8 cellular contexts compared by ENCODE assay signal in the genomic region with DNA sequence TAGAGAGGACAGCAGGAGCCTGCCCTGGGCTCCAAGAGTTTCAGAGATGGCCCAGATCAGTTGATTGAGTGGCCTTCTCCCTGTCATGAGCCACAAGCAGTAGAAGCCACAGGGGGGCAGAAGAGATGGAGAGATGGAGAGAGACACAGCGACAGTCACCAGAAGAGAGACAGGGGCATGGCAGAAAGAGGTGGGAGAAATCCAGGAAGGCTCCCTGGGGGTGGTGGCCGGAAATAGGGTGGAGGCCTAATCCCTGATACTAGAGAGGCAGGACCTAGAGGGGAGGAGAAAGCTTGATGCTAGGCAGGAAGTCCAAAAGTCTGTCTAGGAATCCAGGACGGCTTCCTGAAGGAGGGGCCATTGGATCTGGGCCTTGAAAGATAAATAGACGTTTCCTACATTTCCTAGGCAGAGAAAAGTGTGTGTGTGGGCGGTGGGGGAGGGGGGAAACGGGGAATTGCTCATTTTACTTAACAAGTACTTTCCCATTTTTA. TPM values are rescaled to one million over a fixed set of nuclear protein-coding genes. Genes with fewer than 3 reads are reported as not detected.
A peak's percentile ranks its signal among the peaks of the same experiment; 100 is the strongest.
DNase-seq lines count a peak whose midpoint lies in the region; ATAC-seq and TF ChIP-seq lines count a peak whose summit lies in the region.

No MANE protein-coding gene starts in this region.

- H3K4me3 Mint-ChIP-seq in immature natural killer cell: no peak overlapping the region

- DNase-seq in GM12864 (ENCODE audit: low read depth): no peak
- DNase-seq in NCI-H82 treated with DMSO at 0.1 percent for 48 hours (lab: John Stamatoyannopoulos, UW; ENCODE audit: unreplicated experiment): peak; percentile 27
- DNase-seq in activated naive CD4-positive, alpha-beta T cell treated with anti-CD3 and anti-CD28 coated beads, Interleukin-2, amount 50 U/mL, for 16 hours: peak; percentile 52
- peak; percentile 40 to 56 (median 46) for DNase-seq in immature natural killer cell
- peak; percentile 35 for DNase-seq in stimulated activated naive CD4-positive, alpha-beta T cell treated with Interleukin-2 at 50 U/mL for 16 hours (lab: John Stamatoyannopoulos, UW)
- DNase-seq in DMS79 (lab: John Stamatoyannopoulos, UW): no peak

- ATAC-seq in HG03175 (IDR thresholded peaks at IDR 0.05; ENCODE audit: unreplicated experiment) (no peak), HG03025 (IDR thresholded peaks at IDR 0.05; ENCODE audit: low FRiP score, unreplicated experiment) (no peak)

- H3K4me3 ChIP-seq in GM12864 (ENCODE audit: low read depth, low read length): no peak overlapping the region

- peaks cover 15 to 19% of the 10 kb centered on the region in 2 donors for H3K4me1 Mint-ChIP-seq in immature natural killer cell

- H3K27ac Mint-ChIP-seq in immature natural killer cell: peak overlapping the region in 2 of 6 donors; percentile 51

- no peaks in the 10 kb centered on the region for H3K9me3 Mint-ChIP-seq in immature natural killer cell

- TF ChIP-seq CTCF in GM12864 (IDR thresholded peaks at IDR 0.05; ENCODE audit: low read depth, low read length, missing control alignments): peak; percentile 56

- no peaks in the 10 kb centered on the region for H3K36me3 Mint-ChIP-seq in immature natural killer cell

- peaks cover 3 to 7% (median 4%) of the 10 kb centered on the region in 3 donors for H3K27me3 Mint-ChIP-seq in immature natural killer cell (ENCODE audit: low read depth in 3 of 3)

RNA-seq across cellular contexts. Expression of a gene that starts 9.6 kb away (rescaled TPM):
- polyA plus RNA-seq in immature natural killer cell: 100 to 1,000 TPM; 106 to 193 (median 107) TPM

RNA-seq across cellular contexts. Expression of a gene that starts 45.0 kb away (rescaled TPM):
- polyA plus RNA-seq in immature natural killer cell: 100 to 1,000 TPM; 110 to 184 (median 126) TPM

Comparison
In these comparisons a context has a peak if more than half of its experiments do, and no peak if none do; other contexts are left out.
1. DNase-seq: peak in NCI-H82 treated with DMSO at 0.1 percent for 48 hours (single experiment), activated naive CD4-positive, alpha-beta T cell treated with anti-CD3 and anti-CD28 coated beads, Interleukin-2, amount 50 U/mL, for 16 hours (single experiment), immature natural killer cell (3 of 3) and stimulated activated naive CD4-positive, alpha-beta T cell treated with Interleukin-2 at 50 U/mL for 16 hours (single experiment); none in GM12864 (single experiment) and DMS79 (single experiment).